12 cellular contexts compared by ENCODE assay signal in genomic region chr15:77402740-77403379, GRCh38. TPM values are rescaled to one million over a fixed set of nuclear protein-coding genes. Genes with fewer than 3 reads are reported as not detected.
DNase-seq lines count a peak whose midpoint lies in the region; ATAC-seq and TF ChIP-seq lines count a peak whose summit lies in the region.
"Had no signal": no experiment of that assay in that cellular context is flagged by ENCODE, and none has a peak within 500 bp of the region (broad histone marks: within the 10 kb centered on the region; RNA-seq: fewer than 3 reads in every experiment).

No MANE protein-coding gene starts in this region.

- H3K36me3 Mint-ChIP-seq in activated naive CD8-positive, alpha-beta T cell = peaks cover 10% of the 10 kb centered on the region
- H3K36me3 Mint-ChIP-seq in activated CD8-positive, alpha-beta memory T cell treated with anti-CD3 and anti-CD28 coated beads, Interleukin-2, amount 10 ng/mL, durations not matched to agents 7 days and 5 days = peaks cover 28% of the 10 kb centered on the region

- ATAC-seq in activated CD8-positive, alpha-beta memory T cell treated with anti-CD3 and anti-CD28 coated beads, Interleukin-2, amount 10 ng/mL, durations not matched to agents 7 days and 5 days = no peak
- ATAC-seq in GM21447 (IDR thresholded peaks at IDR 0.05; ENCODE audit: unreplicated experiment) = no peak

- DNase-seq in AG08395 (ENCODE audit: low spot score) = peak; percentile 53
- peak; percentile 38 for DNase-seq in GM13976 (ENCODE audit: low spot score)
- DNase-seq in glomerular visceral epithelial cell (ENCODE audit: extremely low spot score) = peak; percentile 15
- no peak for DNase-seq in activated CD4-positive, CD25-positive, alpha-beta regulatory T cell (lab: John Stamatoyannopoulos, UW)
- no peak for DNase-seq in activated effector memory CD4-positive, alpha-beta T cell treated with anti-CD3 and anti-CD28 coated beads, Interleukin-2, amount 50 U/mL, for 16 hours
- no peak for DNase-seq in activated CD8-positive, alpha-beta memory T cell treated with anti-CD3 and anti-CD28 coated beads, Interleukin-2, amount 10 ng/mL, durations not matched to agents 7 days and 5 days
- DNase-seq: activated naive CD8-positive, alpha-beta T cell treated with anti-CD3 and anti-CD28 coated beads, Interleukin-2, amount 10 ng/mL, durations not matched to agents 7 days and 5 days; endodermal cell; NCI-H2081 treated with DMSO at 0.1 percent for 48 hours; stimulated activated CD8-positive, alpha-beta memory T cell treated with anti-CD3 and anti-CD28 coated beads, Interleukin-4, amount 100 ng/mL, for 48 hours had no signal

- no peak for TF ChIP-seq CTCF in GM13976 (IDR thresholded peaks at IDR 0.05; ENCODE audit: borderline replicate concordance, control extremely low read depth, extremely low read depth, insufficient read depth, missing control alignments)

- H3K4me1 Mint-ChIP-seq in activated naive CD8-positive, alpha-beta T cell (ENCODE audit: low read depth) = peaks cover 42% of the 10 kb centered on the region
- peaks cover 28% of the 10 kb centered on the region for H3K4me1 Mint-ChIP-seq in activated CD8-positive, alpha-beta memory T cell treated with anti-CD3 and anti-CD28 coated beads, Interleukin-2, amount 10 ng/mL, durations not matched to agents 7 days and 5 days

- peak overlapping the region; percentile 5 for H3K4me3 Mint-ChIP-seq in activated naive CD8-positive, alpha-beta T cell
- no peak overlapping the region for H3K4me3 Mint-ChIP-seq in activated CD8-positive, alpha-beta memory T cell treated with anti-CD3 and anti-CD28 coated beads, Interleukin-2, amount 10 ng/mL, durations not matched to agents 7 days and 5 days
- H3K4me3 Mint-ChIP-seq: activated naive CD8-positive, alpha-beta T cell treated with anti-CD3 and anti-CD28 coated beads, Interleukin-2, amount 10 ng/mL, durations not matched to agents 7 days and 5 days; endodermal cell had no signal

- H3K9me3 Mint-ChIP-seq in activated naive CD8-positive, alpha-beta T cell (ENCODE audit: low read depth) = peaks cover 18% of the 10 kb centered on the region
- peaks cover 14% of the 10 kb centered on the region for H3K9me3 Mint-ChIP-seq in activated CD8-positive, alpha-beta memory T cell treated with anti-CD3 and anti-CD28 coated beads, Interleukin-2, amount 10 ng/mL, durations not matched to agents 7 days and 5 days (ENCODE audit: low read depth)

- peak overlapping the region; percentile 62 for H3K27ac Mint-ChIP-seq in activated naive CD8-positive, alpha-beta T cell
- no peak overlapping the region for H3K27ac Mint-ChIP-seq in activated CD8-positive, alpha-beta memory T cell treated with anti-CD3 and anti-CD28 coated beads, Interleukin-2, amount 10 ng/mL, durations not matched to agents 7 days and 5 days
- H3K27ac Mint-ChIP-seq: endodermal cell had no signal

- CTCF ChIA-PET in activated CD8-positive, alpha-beta memory T cell treated with anti-CD3 and anti-CD28 coated beads, Interleukin-2, amount 10 ng/mL, durations not matched to agents 7 days and 5 days (lab: Charles Lee) = no interaction called here

- in situ Hi-C loops in GM13976 (cut with MboI; ENCODE audit: low sequenced_read_pairs, unreplicated experiment) = no loop called here

- no peaks in the 10 kb centered on the region for H3K27me3 Mint-ChIP-seq in activated naive CD8-positive, alpha-beta T cell
- H3K27me3 Mint-ChIP-seq in activated CD8-positive, alpha-beta memory T cell treated with anti-CD3 and anti-CD28 coated beads, Interleukin-2, amount 10 ng/mL, durations not matched to agents 7 days and 5 days = no peaks in the 10 kb centered on the region
- H3K27me3 Mint-ChIP-seq: activated naive CD8-positive, alpha-beta T cell treated with anti-CD3 and anti-CD28 coated beads, Interleukin-2, amount 10 ng/mL, durations not matched to agents 7 days and 5 days had no signal

RNA-seq across cellular contexts. Expression of gene PEAK1, which starts 17.0 kb away (rescaled TPM):
- 10 to 100 TPM; 29.1 to 33.0 TPM for total RNA-seq in activated CD8-positive, alpha-beta memory T cell treated with anti-CD3 and anti-CD28 coated beads, Interleukin-2, amount 10 ng/mL, durations not matched to agents 7 days and 5 days

RNA-seq across cellular contexts. Expression of gene HMG20A, which starts 17.8 kb away (rescaled TPM):
- total RNA-seq in activated CD8-positive, alpha-beta memory T cell treated with anti-CD3 and anti-CD28 coated beads, Interleukin-2, amount 10 ng/mL, durations not matched to agents 7 days and 5 days = 10 to 100 TPM; 36.4 to 46.3 TPM

Comparison
In these comparisons a context has a peak if more than half of its experiments do, and no peak if none do; other contexts are left out.
1. DNase-seq: peak in AG08395 (single experiment), GM13976 (single experiment) and glomerular visceral epithelial cell (single experiment); none in activated CD4-positive, CD25-positive, alpha-beta regulatory T cell (0 of 4), activated effector memory CD4-positive, alpha-beta T cell treated with anti-CD3 and anti-CD28 coated beads, Interleukin-2, amount 50 U/mL, for 16 hours (single experiment) and activated CD8-positive, alpha-beta memory T cell treated with anti-CD3 and anti-CD28 coated beads, Interleukin-2, amount 10 ng/mL, durations not matched to agents 7 days and 5 days (single experiment).